Comparison of ENCODE assay signal across 1 cellular context in the genomic region with DNA sequence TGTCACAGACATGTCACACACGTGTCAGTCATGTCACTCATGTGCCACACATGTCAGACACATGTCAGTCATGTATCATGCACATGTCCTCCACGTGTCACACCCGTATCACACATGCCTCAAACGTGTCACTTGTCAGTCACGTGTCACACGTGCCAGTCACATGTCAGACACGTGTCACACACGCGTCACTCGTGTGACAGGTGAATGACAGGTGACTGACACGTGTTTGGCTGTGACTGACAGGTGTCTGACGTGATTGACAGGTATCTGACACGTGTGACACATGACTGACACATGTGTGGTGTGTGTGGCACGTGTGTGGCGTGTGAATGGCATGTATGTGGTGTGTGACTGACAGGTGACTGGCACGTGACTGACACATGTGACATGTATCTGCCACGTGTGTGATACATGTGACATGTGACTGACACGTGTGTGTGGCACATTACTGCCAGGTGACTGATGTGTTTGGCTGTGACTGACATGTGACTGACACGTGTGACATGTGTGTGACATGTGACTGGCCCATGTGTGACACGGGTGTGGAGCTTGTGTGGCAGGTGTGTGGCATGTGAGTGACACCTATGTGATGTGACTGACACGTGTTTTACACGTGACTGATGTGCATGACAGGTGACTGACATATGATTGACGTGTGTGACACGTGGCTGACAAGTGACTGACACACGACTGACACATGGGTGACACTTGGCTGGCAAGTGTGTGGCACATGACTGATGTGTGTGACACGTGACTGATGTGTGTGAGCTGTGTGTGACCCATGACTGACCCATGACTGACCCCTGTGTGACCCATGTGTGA.
TF ChIP-seq lines count a peak whose summit lies in the region.

No MANE protein-coding gene starts in this region.

TF ChIP-seq in GM12878, 131 proteins besides CTCF, POLR2A, EP300 and RAD21 (continued from another document):
- TF ChIP-seq, protein P1, sequence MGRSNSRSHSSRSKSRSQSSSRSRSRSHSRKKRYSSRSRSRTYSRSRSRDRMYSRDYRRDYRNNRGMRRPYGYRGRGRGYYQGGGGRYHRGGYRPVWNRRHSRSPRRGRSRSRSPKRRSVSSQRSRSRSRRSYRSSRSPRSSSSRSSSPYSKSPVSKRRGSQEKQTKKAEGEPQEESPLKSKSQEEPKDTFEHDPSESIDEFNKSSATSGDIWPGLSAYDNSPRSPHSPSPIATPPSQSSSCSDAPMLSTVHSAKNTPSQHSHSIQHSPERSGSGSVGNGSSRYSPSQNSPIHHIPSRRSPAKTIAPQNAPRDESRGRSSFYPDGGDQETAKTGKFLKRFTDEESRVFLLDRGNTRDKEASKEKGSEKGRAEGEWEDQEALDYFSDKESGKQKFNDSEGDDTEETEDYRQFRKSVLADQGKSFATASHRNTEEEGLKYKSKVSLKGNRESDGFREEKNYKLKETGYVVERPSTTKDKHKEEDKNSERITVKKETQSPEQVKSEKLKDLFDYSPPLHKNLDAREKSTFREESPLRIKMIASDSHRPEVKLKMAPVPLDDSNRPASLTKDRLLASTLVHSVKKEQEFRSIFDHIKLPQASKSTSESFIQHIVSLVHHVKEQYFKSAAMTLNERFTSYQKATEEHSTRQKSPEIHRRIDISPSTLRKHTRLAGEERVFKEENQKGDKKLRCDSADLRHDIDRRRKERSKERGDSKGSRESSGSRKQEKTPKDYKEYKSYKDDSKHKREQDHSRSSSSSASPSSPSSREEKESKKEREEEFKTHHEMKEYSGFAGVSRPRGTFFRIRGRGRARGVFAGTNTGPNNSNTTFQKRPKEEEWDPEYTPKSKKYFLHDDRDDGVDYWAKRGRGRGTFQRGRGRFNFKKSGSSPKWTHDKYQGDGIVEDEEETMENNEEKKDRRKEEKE (IDR thresholded peaks at IDR 0.05) = no peak
- no peak for TF ChIP-seq SIN3A (IDR thresholded peaks at IDR 0.05; ENCODE audit: low read depth, low read length)
- TF ChIP-seq SMAD5 (IDR thresholded peaks at IDR 0.05; ENCODE audit: low read depth) = no peak
- no peak for TF ChIP-seq HDGF (IDR thresholded peaks at IDR 0.05)
